ENCODE assay signal across 19 cellular contexts in the genomic region with DNA sequence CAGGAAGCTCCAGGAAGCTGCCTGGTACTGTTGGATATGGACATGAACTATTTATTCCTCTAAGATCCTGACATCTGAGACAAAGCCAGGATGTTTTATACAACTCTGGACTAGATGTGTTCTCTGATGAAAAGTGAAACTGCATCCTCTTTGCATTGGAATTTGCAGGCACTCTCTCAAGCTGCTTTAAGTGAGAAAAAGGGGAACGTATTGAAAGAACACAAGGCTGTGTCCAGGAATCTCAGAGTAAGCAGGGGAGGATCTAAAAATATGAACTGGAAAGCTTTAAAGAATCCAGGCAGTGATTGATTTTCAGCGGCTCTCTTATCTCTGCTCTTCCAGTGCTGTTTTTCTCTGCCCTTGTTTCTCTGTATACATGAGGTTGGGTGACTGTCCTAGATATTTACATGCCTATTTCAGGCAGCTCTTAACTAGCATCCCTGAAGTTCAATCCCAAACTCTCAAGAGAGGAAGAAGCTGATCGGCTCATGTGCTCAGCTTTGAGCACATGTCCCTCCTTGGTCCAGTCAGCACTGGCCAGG.
DNase-seq lines count a peak whose midpoint lies in the region; ATAC-seq and TF ChIP-seq lines count a peak whose summit lies in the region.
"Had no signal": no experiment of that assay in that cellular context is flagged by ENCODE, and none has a peak within 500 bp of the region (broad histone marks: within the 10 kb centered on the region; RNA-seq: fewer than 3 reads in every experiment).

No MANE protein-coding gene starts in this region.

- 16 to 23% methylated on average over 3 of the region's 3 CpGs for WGBS in gastroesophageal sphincter (ENCODE audit: low coverage in 1 of 2), 2 donors
- WGBS in mesodermal cell (ENCODE audit: insufficient coverage in 2 of 2), 2 experiments: 79 to 100% methylated on average over 1 of the region's 3 CpGs
- 19 to 23% methylated on average over 3 of the region's 3 CpGs for WGBS in upper lobe of left lung, 2 donors

- no peak overlapping the region for H3K27ac Mint-ChIP-seq in CD4-positive, alpha-beta memory T cell
- H3K27ac Mint-ChIP-seq: activated naive CD8-positive, alpha-beta T cell treated with anti-CD3 and anti-CD28 coated beads, Interleukin-2, amount 10 ng/mL, durations not matched to agents 7 days and 5 days had no signal

- peak; percentile 20 for DNase-seq in amniotic epithelial cell (ENCODE audit: low read depth)
- no peak for DNase-seq in upper lobe of left lung
- DNase-seq in germinal center (ENCODE audit: low spot score): no peak
- DNase-seq in CD4-positive, alpha-beta memory T cell: no peak
- DNase-seq in breast epithelium (ENCODE audit: low spot score in 2 of 2): no peak
- DNase-seq: activated CD4-positive, alpha-beta T cell treated with anti-CD3 and anti-CD28 coated beads, Interleukin-2, amount 50 U/mL, for 4 hours; activated naive CD8-positive, alpha-beta T cell treated with anti-CD3 and anti-CD28 coated beads, Interleukin-2, amount 10 ng/mL, durations not matched to agents 7 days and 5 days; activated T-cell treated with anti-CD3 and anti-CD28 coated beads, Interleukin-2, amount 50 U/mL, for 4 hours; DMS53; NCI-H1436; NCI-H510A; right lobe of liver; stimulated activated CD4-positive, alpha-beta T cell treated with anti-CD3 and anti-CD28 coated beads, Interleukin-2, amount 100 ng/mL, for 48 hours; testis had no signal

- no peaks in the 10 kb centered on the region for H3K4me1 Mint-ChIP-seq in CD4-positive, alpha-beta memory T cell
- H3K4me1 Mint-ChIP-seq: activated naive CD8-positive, alpha-beta T cell treated with anti-CD3 and anti-CD28 coated beads, Interleukin-2, amount 10 ng/mL, durations not matched to agents 7 days and 5 days; central memory CD8-positive, alpha-beta T cell had no signal

- H3K27me3 ChIP-seq in gastroesophageal sphincter (no peaks in the 10 kb centered on the region), upper lobe of left lung (no peaks in the 10 kb centered on the region), breast epithelium (no peaks in the 10 kb centered on the region)
- H3K27me3 ChIP-seq in CD4-positive, alpha-beta memory T cell (ENCODE audit: insufficient read depth, low read length): no peaks in the 10 kb centered on the region
- H3K27me3 ChIP-seq: right lobe of liver, testis had no signal

- no peak for TF ChIP-seq EP300 in gastroesophageal sphincter (IDR thresholded peaks at IDR 0.05)
- peak in 1 of 4 donors; percentile 14 for TF ChIP-seq EP300 in upper lobe of left lung (IDR thresholded peaks at IDR 0.05)

- intact Hi-C loops in CD4-positive, alpha-beta memory T cell (cut with micrococcal nuclease): no loop called here
- intact Hi-C loops in breast epithelium (cut with DNase I; ENCODE audit: low total_unique reads): loop anchor here (10.0 kb wide), 1 partner anchor 1412 kb away; the partner anchor contains the start of gene JAG1

- CTCF ChIA-PET in CD4-positive, alpha-beta memory T cell (lab: Charles Lee; ENCODE audit: partially characterized antibody): no interaction called here

- H3K4me1 ChIP-seq in gastroesophageal sphincter: peaks cover 6 to 17% (median 6%) of the 10 kb centered on the region in 3 donors
- peaks cover 7% of the 10 kb centered on the region for H3K4me1 ChIP-seq in mesodermal cell (ENCODE audit: control insufficient read depth, insufficient read depth, low read length, poor library complexity, severe bottlenecking)
- H3K4me1 ChIP-seq in upper lobe of left lung: peaks cover 5 to 31% (median 11%) of the 10 kb centered on the region in 4 donors
- no peaks in the 10 kb centered on the region for H3K4me1 ChIP-seq in CD4-positive, alpha-beta memory T cell (ENCODE audit: insufficient read depth, low read length)
- no peaks in the 10 kb centered on the region for H3K4me1 ChIP-seq in breast epithelium
- H3K4me1 ChIP-seq: right lobe of liver had no signal

- peak overlapping the region; percentile 22 to 54 (median 38) for H3K27ac ChIP-seq in gastroesophageal sphincter
- peak overlapping the region; percentile 7 for H3K27ac ChIP-seq in mesodermal cell (ENCODE audit: low read depth, low read length, severe bottlenecking)
- peak overlapping the region; percentile 14 to 65 (median 38) for H3K27ac ChIP-seq in upper lobe of left lung
- no peak overlapping the region for H3K27ac ChIP-seq in CD4-positive, alpha-beta memory T cell (ENCODE audit: low read depth, low read length)
- H3K27ac ChIP-seq in breast epithelium: no peak overlapping the region
- H3K27ac ChIP-seq: C4-2B, right lobe of liver had no signal

- no peak overlapping the region for H3K4me3 Mint-ChIP-seq in CD4-positive, alpha-beta memory T cell
- H3K4me3 Mint-ChIP-seq: activated naive CD8-positive, alpha-beta T cell treated with anti-CD3 and anti-CD28 coated beads, Interleukin-2, amount 10 ng/mL, durations not matched to agents 7 days and 5 days; activated T-cell treated with anti-CD3 and anti-CD28 coated beads, Interleukin-2, amount 50 U/mL, for 4 hours; central memory CD8-positive, alpha-beta T cell had no signal

- ATAC-seq in gastroesophageal sphincter (no peak), upper lobe of left lung (ENCODE audit: low FRiP score in 2 of 2) (no peak), GM18868 (IDR thresholded peaks at IDR 0.05; ENCODE audit: unreplicated experiment) (no peak)
- ATAC-seq: activated T-cell treated with anti-CD3 and anti-CD28 coated beads, Interleukin-2, amount 50 U/mL, for 4 hours had no signal

- H3K9me3 ChIP-seq in gastroesophageal sphincter (no peaks in the 10 kb centered on the region), mesodermal cell (ENCODE audit: control insufficient read depth, low read length) (no peaks in the 10 kb centered on the region), upper lobe of left lung (no peaks in the 10 kb centered on the region), breast epithelium (no peaks in the 10 kb centered on the region)
- no peaks in the 10 kb centered on the region for H3K9me3 ChIP-seq in CD4-positive, alpha-beta memory T cell (ENCODE audit: control insufficient read depth in 1 of 2, low read length in 2 of 2)
- H3K9me3 ChIP-seq: right lobe of liver, testis had no signal

- no peaks in the 10 kb centered on the region for H3K27me3 Mint-ChIP-seq in CD4-positive, alpha-beta memory T cell
- H3K27me3 Mint-ChIP-seq: activated naive CD8-positive, alpha-beta T cell treated with anti-CD3 and anti-CD28 coated beads, Interleukin-2, amount 10 ng/mL, durations not matched to agents 7 days and 5 days; central memory CD8-positive, alpha-beta T cell had no signal

- H3K36me3 Mint-ChIP-seq in CD4-positive, alpha-beta memory T cell: no peaks in the 10 kb centered on the region
- H3K36me3 Mint-ChIP-seq: activated naive CD8-positive, alpha-beta T cell treated with anti-CD3 and anti-CD28 coated beads, Interleukin-2, amount 10 ng/mL, durations not matched to agents 7 days and 5 days had no signal

- TF ChIP-seq POLR2A in gastroesophageal sphincter (IDR thresholded peaks at IDR 0.05) (no peak), upper lobe of left lung (IDR thresholded peaks at IDR 0.05) (no peak), breast epithelium (IDR thresholded peaks at IDR 0.05) (no peak)

- H3K36me3 ChIP-seq in gastroesophageal sphincter (no peaks in the 10 kb centered on the region), mesodermal cell (ENCODE audit: control insufficient read depth, insufficient read depth, low read length) (no peaks in the 10 kb centered on the region), upper lobe of left lung (no peaks in the 10 kb centered on the region), breast epithelium (no peaks in the 10 kb centered on the region)
- H3K36me3 ChIP-seq in CD4-positive, alpha-beta memory T cell (ENCODE audit: insufficient read depth, low read length): no peaks in the 10 kb centered on the region
- H3K36me3 ChIP-seq: right lobe of liver had no signal

- peaks cover 0 to 5% (median 1%) of the 10 kb centered on the region in 8 donors for H3K9me3 Mint-ChIP-seq in CD4-positive, alpha-beta memory T cell
- H3K9me3 Mint-ChIP-seq: activated naive CD8-positive, alpha-beta T cell treated with anti-CD3 and anti-CD28 coated beads, Interleukin-2, amount 10 ng/mL, durations not matched to agents 7 days and 5 days; activated T-cell treated with anti-CD3 and anti-CD28 coated beads, Interleukin-2, amount 50 U/mL, for 4 hours had no signal

- H3K4me3 ChIP-seq in gastroesophageal sphincter (peak overlapping the region in 1 of 2 donors; percentile 12), mesodermal cell (ENCODE audit: extremely low read depth, insufficient read depth, low read length, poor library complexity, severe bottlenecking) (no peak overlapping the region), upper lobe of left lung (peak overlapping the region in 1 of 4 donors; percentile 4), breast epithelium (no peak overlapping the region)
- no peak overlapping the region for H3K4me3 ChIP-seq in CD4-positive, alpha-beta memory T cell (ENCODE audit: low read length in 2 of 2)
- H3K4me3 ChIP-seq: right lobe of liver, testis had no signal

- POLR2A ChIA-PET in CD4-positive, alpha-beta memory T cell (lab: Charles Lee; ENCODE audit: partially characterized antibody): no interaction called here

- TF ChIP-seq CTCF in gastroesophageal sphincter (IDR thresholded peaks at IDR 0.05): no peak
- no peak for TF ChIP-seq CTCF in upper lobe of left lung (IDR thresholded peaks at IDR 0.05)
- no peak for TF ChIP-seq CTCF in breast epithelium (IDR thresholded peaks at IDR 0.05)

Comparison
In these comparisons a context has a peak if more than half of its experiments do, and no peak if none do; other contexts are left out.
1. H3K27ac ChIP-seq: peak in gastroesophageal sphincter (4 of 4), mesodermal cell (single experiment) and upper lobe of left lung (4 of 4); none in CD4-positive, alpha-beta memory T cell (single experiment) and breast epithelium (0 of 2).